1 cellular context compared by ENCODE assay signal in the genomic region with DNA sequence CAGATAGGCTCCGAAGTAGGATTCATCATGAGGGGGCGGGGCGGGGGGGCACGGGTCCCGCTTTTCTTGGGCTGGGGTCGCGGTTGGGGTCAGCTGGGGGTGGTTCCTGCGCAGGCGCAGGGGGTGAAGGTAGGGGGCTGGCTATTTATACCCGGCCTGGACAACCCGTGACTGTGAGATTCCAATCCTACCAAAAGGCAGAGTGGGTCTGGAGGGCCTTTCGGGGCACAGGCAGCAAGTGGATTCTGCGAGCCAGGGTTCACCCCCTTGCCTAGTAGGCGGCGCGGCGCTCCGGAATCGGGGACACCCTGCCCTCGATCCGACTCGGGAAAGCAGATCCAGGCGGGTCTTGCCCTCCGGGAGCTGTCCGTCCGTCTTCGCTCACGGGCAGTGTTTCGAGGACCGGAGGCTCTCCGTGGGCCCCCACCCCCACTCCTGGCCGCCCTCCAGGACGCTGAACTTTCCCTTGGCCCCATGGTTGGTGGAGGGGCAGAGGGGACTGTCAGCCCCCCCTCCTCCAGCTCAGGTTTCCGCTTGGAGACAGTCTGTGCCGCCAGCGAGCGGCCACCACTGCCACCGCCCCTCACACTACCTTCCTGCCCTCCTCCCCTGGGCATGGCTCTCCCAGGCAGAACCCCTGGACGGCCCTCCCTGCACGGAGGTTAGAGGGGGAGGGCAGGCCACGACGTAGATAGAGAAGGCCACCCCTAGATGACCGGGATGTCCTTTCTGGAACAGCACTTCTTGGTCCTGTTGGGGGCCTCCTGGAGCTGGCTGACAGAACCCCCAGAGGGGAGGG.
TF ChIP-seq lines count a peak whose summit lies in the region.

No MANE protein-coding gene starts in this region.

TF ChIP-seq in HepG2, 621 proteins besides CTCF, POLR2A, EP300 and RAD21 (continued from another document and continues in another):
- no peak for TF ChIP-seq ZNF414 (CRISPR knock-in tag; IDR thresholded peaks at IDR 0.05)
- no peak for TF ChIP-seq BORCS8-MEF2B (CRISPR knock-in tag; IDR thresholded peaks at IDR 0.05)
- peak; percentile 34; the same call in 1 of the 2 replicates for TF ChIP-seq RELA (CRISPR knock-in tag; IDR thresholded peaks at IDR 0.05)
- TF ChIP-seq YEATS2 (CRISPR knock-in tag; IDR thresholded peaks at IDR 0.05; ENCODE audit: borderline replicate concordance): 0 out of 2 replicates have a peak, but pooled peaks have one; percentile 3
- no peak for TF ChIP-seq ZNF672 (CRISPR knock-in tag; IDR thresholded peaks at IDR 0.05)
- TF ChIP-seq ZMYM4 (CRISPR knock-in tag; IDR thresholded peaks at IDR 0.05): no peak
- TF ChIP-seq ZBTB7A (CRISPR knock-in tag; IDR thresholded peaks at IDR 0.05): 0 out of 2 replicates have a peak, but pooled peaks have one; percentile 57
- no peak for TF ChIP-seq NR3C1 (CRISPR knock-in tag; IDR thresholded peaks at IDR 0.05)
- TF ChIP-seq ZFP91 (CRISPR knock-in tag; IDR thresholded peaks at IDR 0.05; ENCODE audit: borderline replicate concordance): no peak
- 0 out of 2 replicates have a peak, but pooled peaks have one; percentile 6 for TF ChIP-seq FOXA3 (CRISPR knock-in tag; IDR thresholded peaks at IDR 0.05)
- TF ChIP-seq, protein P1, sequence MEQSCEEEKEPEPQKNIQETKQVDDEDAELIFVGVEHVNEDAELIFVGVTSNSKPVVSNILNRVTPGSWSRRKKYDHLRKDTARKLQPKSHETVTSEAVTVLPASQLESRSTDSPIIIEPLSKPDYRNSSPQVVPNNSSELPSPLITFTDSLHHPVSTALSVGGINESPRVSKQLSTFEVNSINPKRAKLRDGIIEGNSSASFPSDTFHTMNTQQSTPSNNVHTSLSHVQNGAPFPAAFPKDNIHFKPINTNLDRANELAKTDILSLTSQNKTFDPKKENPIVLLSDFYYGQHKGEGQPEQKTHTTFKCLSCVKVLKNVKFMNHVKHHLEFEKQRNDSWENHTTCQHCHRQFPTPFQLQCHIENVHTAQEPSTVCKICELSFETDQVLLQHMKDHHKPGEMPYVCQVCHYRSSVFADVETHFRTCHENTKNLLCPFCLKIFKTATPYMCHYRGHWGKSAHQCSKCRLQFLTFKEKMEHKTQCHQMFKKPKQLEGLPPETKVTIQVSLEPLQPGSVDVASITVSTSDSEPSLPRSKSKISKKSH (CRISPR knock-in tag; IDR thresholded peaks at IDR 0.05; ENCODE audit: borderline replicate concordance): no peak
- TF ChIP-seq, protein P2, sequence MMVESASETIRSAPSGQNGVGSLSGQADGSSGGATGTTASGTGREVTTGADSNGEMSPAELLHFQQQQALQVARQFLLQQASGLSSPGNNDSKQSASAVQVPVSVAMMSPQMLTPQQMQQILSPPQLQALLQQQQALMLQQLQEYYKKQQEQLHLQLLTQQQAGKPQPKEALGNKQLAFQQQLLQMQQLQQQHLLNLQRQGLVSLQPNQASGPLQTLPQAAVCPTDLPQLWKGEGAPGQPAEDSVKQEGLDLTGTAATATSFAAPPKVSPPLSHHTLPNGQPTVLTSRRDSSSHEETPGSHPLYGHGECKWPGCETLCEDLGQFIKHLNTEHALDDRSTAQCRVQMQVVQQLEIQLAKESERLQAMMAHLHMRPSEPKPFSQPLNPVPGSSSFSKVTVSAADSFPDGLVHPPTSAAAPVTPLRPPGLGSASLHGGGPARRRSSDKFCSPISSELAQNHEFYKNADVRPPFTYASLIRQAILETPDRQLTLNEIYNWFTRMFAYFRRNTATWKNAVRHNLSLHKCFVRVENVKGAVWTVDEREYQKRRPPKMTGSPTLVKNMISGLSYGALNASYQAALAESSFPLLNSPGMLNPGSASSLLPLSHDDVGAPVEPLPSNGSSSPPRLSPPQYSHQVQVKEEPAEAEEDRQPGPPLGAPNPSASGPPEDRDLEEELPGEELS (CRISPR knock-in tag; IDR thresholded peaks at IDR 0.05): 0 out of 2 replicates have a peak, but pooled peaks have one; percentile 27
- TF ChIP-seq SIX4 (CRISPR knock-in tag; IDR thresholded peaks at IDR 0.05): peak; percentile 78
- 0 out of 2 replicates have a peak, but pooled peaks have one; percentile 39 for TF ChIP-seq GATAD2A (CRISPR knock-in tag; IDR thresholded peaks at IDR 0.05)
- peak; percentile 35; the same call in 1 of the 2 replicates for TF ChIP-seq SPEN (CRISPR knock-in tag; IDR thresholded peaks at IDR 0.05; ENCODE audit: low read depth)
- no peak for TF ChIP-seq RFX1 (IDR thresholded peaks at IDR 0.05)
- no peak for TF ChIP-seq LRRFIP1 (CRISPR knock-in tag; conservative IDR thresholded peaks at IDR 0.05)
- TF ChIP-seq ZBTB38 (CRISPR knock-in tag; IDR thresholded peaks at IDR 0.05): 0 out of 2 replicates have a peak, but pooled peaks have one; percentile 20
- TF ChIP-seq ZNF567 (CRISPR knock-in tag; IDR thresholded peaks at IDR 0.05; ENCODE audit: borderline replicate concordance): no peak
- no peak for TF ChIP-seq SRSF4 (IDR thresholded peaks at IDR 0.05; ENCODE audit: low read depth, low read length, poor library complexity, severe bottlenecking)
- peak in 1 of 2 experiments; percentile 49; a peak in 1 of 4 replicates for TF ChIP-seq HMGXB4 (CRISPR knock-in tag; IDR thresholded peaks at IDR 0.05; ENCODE audit: borderline replicate concordance in 1 of 2, low read depth in 1 of 2)
- 0 out of 2 replicates have a peak, but pooled peaks have one; percentile 13 for TF ChIP-seq NCOA2 (CRISPR knock-in tag; IDR thresholded peaks at IDR 0.05)
- TF ChIP-seq MXD3 (CRISPR knock-in tag; IDR thresholded peaks at IDR 0.05): 0 out of 2 replicates have a peak, but pooled peaks have one; percentile 16
- TF ChIP-seq THYN1 (CRISPR knock-in tag; IDR thresholded peaks at IDR 0.05; ENCODE audit: borderline replicate concordance, low read depth): no peak
- no peak for TF ChIP-seq TEAD2 (CRISPR knock-in tag; IDR thresholded peaks at IDR 0.05)
- TF ChIP-seq CCDC6 (CRISPR knock-in tag; IDR thresholded peaks at IDR 0.05): no peak
- TF ChIP-seq, protein P3, sequence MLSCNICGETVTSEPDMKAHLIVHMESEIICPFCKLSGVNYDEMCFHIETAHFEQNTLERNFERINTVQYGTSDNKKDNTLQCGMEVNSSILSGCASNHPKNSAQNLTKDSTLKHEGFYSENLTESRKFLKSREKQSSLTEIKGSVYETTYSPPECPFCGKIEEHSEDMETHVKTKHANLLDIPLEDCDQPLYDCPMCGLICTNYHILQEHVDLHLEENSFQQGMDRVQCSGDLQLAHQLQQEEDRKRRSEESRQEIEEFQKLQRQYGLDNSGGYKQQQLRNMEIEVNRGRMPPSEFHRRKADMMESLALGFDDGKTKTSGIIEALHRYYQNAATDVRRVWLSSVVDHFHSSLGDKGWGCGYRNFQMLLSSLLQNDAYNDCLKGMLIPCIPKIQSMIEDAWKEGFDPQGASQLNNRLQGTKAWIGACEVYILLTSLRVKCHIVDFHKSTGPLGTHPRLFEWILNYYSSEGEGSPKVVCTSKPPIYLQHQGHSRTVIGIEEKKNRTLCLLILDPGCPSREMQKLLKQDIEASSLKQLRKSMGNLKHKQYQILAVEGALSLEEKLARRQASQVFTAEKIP (CRISPR knock-in tag; IDR thresholded peaks at IDR 0.05; ENCODE audit: borderline replicate concordance): no peak
- peak; percentile 7; the same call in 1 of the 2 replicates for TF ChIP-seq HIVEP1 (CRISPR knock-in tag; IDR thresholded peaks at IDR 0.05)
- no peak for TF ChIP-seq ZSCAN30 (CRISPR knock-in tag; IDR thresholded peaks at IDR 0.05)
- TF ChIP-seq SMAD3 (CRISPR knock-in tag; IDR thresholded peaks at IDR 0.05): no peak
- TF ChIP-seq MZF1 (CRISPR knock-in tag; IDR thresholded peaks at IDR 0.05; ENCODE audit: borderline replicate concordance): no peak
- TF ChIP-seq, protein P4, sequence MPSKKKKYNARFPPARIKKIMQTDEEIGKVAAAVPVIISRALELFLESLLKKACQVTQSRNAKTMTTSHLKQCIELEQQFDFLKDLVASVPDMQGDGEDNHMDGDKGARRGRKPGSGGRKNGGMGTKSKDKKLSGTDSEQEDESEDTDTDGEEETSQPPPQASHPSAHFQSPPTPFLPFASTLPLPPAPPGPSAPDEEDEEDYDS (CRISPR knock-in tag; IDR thresholded peaks at IDR 0.05): 0 out of 2 replicates have a peak, but pooled peaks have one; percentile 19
- peak; percentile 31; the same call in 1 of the 2 replicates for TF ChIP-seq UBTF (CRISPR knock-in tag; IDR thresholded peaks at IDR 0.05)
- TF ChIP-seq, protein P5, sequence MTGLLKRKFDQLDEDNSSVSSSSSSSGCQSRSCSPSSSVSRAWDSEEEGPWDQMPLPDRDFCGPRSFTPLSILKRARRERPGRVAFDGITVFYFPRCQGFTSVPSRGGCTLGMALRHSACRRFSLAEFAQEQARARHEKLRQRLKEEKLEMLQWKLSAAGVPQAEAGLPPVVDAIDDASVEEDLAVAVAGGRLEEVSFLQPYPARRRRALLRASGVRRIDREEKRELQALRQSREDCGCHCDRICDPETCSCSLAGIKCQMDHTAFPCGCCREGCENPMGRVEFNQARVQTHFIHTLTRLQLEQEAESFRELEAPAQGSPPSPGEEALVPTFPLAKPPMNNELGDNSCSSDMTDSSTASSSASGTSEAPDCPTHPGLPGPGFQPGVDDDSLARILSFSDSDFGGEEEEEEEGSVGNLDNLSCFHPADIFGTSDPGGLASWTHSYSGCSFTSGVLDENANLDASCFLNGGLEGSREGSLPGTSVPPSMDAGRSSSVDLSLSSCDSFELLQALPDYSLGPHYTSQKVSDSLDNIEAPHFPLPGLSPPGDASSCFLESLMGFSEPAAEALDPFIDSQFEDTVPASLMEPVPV (CRISPR knock-in tag; IDR thresholded peaks at IDR 0.05): 0 out of 2 replicates have a peak, but pooled peaks have one; percentile 19
- TF ChIP-seq MED13 (CRISPR knock-in tag; IDR thresholded peaks at IDR 0.05): 0 out of 2 replicates have a peak, but pooled peaks have one; percentile 26
- TF ChIP-seq EED (CRISPR knock-in tag; IDR thresholded peaks at IDR 0.05): no peak
- TF ChIP-seq, protein P6, sequence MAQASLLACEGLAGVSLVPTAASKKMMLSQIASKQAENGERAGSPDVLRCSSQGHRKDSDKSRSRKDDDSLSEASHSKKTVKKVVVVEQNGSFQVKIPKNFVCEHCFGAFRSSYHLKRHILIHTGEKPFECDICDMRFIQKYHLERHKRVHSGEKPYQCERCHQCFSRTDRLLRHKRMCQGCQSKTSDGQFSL (CRISPR knock-in tag; IDR thresholded peaks at IDR 0.05): peak; percentile 72; the same call in 1 of the 2 replicates
- no peak for TF ChIP-seq ZNF274 (CRISPR knock-in tag; IDR thresholded peaks at IDR 0.05)
